Comparison of ENCODE assay signal across 1 cellular context in genomic region chr19:5403968-5404640, GRCh38.
TF ChIP-seq lines count a peak whose summit lies in the region.

No MANE protein-coding gene starts in this region.

TF ChIP-seq in HepG2, 621 proteins besides CTCF, POLR2A, EP300 and RAD21 (continued from another document and continues in another):
- no peak for TF ChIP-seq GLMP (CRISPR knock-in tag; IDR thresholded peaks at IDR 0.05; ENCODE audit: borderline replicate concordance)
- TF ChIP-seq ZNF468 (CRISPR knock-in tag; IDR thresholded peaks at IDR 0.05), result no peak
- TF ChIP-seq ZEB1 (IDR thresholded peaks at IDR 0.05; ENCODE audit: insufficient replicate concordance, low read depth), result no peak
- TF ChIP-seq CBX5 (CRISPR knock-in tag; IDR thresholded peaks at IDR 0.05; ENCODE audit: borderline replicate concordance), result peak; percentile 84
- TF ChIP-seq BCL6 (CRISPR knock-in tag; IDR thresholded peaks at IDR 0.05), result peak; percentile 35; the same call in 1 of the 2 replicates
- no peak for TF ChIP-seq SMYD3 (CRISPR knock-in tag; IDR thresholded peaks at IDR 0.05)
- no peak for TF ChIP-seq KDM6A (CRISPR knock-in tag; IDR thresholded peaks at IDR 0.05; ENCODE audit: low read depth)
- no peak for TF ChIP-seq SP5 (CRISPR knock-in tag; IDR thresholded peaks at IDR 0.05; ENCODE audit: borderline replicate concordance, low read depth)
- no peak for TF ChIP-seq ZNF224 (CRISPR knock-in tag; IDR thresholded peaks at IDR 0.05)
- TF ChIP-seq RAD51 (IDR thresholded peaks at IDR 0.05; ENCODE audit: borderline replicate concordance), result no peak
- no peak for TF ChIP-seq RBM22 (optimal IDR thresholded peaks at IDR 0.05; ENCODE audit: low read length)
- TF ChIP-seq, protein P1, sequence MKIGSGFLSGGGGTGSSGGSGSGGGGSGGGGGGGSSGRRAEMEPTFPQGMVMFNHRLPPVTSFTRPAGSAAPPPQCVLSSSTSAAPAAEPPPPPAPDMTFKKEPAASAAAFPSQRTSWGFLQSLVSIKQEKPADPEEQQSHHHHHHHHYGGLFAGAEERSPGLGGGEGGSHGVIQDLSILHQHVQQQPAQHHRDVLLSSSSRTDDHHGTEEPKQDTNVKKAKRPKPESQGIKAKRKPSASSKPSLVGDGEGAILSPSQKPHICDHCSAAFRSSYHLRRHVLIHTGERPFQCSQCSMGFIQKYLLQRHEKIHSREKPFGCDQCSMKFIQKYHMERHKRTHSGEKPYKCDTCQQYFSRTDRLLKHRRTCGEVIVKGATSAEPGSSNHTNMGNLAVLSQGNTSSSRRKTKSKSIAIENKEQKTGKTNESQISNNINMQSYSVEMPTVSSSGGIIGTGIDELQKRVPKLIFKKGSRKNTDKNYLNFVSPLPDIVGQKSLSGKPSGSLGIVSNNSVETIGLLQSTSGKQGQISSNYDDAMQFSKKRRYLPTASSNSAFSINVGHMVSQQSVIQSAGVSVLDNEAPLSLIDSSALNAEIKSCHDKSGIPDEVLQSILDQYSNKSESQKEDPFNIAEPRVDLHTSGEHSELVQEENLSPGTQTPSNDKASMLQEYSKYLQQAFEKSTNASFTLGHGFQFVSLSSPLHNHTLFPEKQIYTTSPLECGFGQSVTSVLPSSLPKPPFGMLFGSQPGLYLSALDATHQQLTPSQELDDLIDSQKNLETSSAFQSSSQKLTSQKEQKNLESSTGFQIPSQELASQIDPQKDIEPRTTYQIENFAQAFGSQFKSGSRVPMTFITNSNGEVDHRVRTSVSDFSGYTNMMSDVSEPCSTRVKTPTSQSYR (CRISPR knock-in tag; IDR thresholded peaks at IDR 0.05; ENCODE audit: borderline replicate concordance), result peak; percentile 72
- TF ChIP-seq MLX (CRISPR knock-in tag; IDR thresholded peaks at IDR 0.05), result peak; percentile 57; the same call in 1 of the 2 replicates
- TF ChIP-seq ELF4 (CRISPR knock-in tag; IDR thresholded peaks at IDR 0.05; ENCODE audit: borderline replicate concordance), result no peak
- peak; percentile 87 for TF ChIP-seq ZNF737 (CRISPR knock-in tag; IDR thresholded peaks at IDR 0.05; ENCODE audit: borderline replicate concordance)
- TF ChIP-seq ETS1 (CRISPR knock-in tag; IDR thresholded peaks at IDR 0.05), result peak; percentile 67; the same call in 1 of the 2 replicates
- no peak for TF ChIP-seq RORA (CRISPR knock-in tag; IDR thresholded peaks at IDR 0.05)
- no peak for TF ChIP-seq ZFP41 (CRISPR knock-in tag; IDR thresholded peaks at IDR 0.05; ENCODE audit: borderline replicate concordance)
- TF ChIP-seq ZNF616 (CRISPR knock-in tag; IDR thresholded peaks at IDR 0.05; ENCODE audit: low read depth), result no peak
- TF ChIP-seq ZNF143 (CRISPR knock-in tag; IDR thresholded peaks at IDR 0.05), result 0 out of 2 replicates have a peak, but pooled peaks have one; percentile 29
- TF ChIP-seq NR2F6 (IDR thresholded peaks at IDR 0.05), result no peak
- peak; percentile 51; the same call in 1 of the 2 replicates for TF ChIP-seq NR2F6 (CRISPR knock-in tag; IDR thresholded peaks at IDR 0.05)
- TF ChIP-seq ZNF44 (CRISPR knock-in tag; IDR thresholded peaks at IDR 0.05), result no peak
- TF ChIP-seq HDAC6 (IDR thresholded peaks at IDR 0.05; ENCODE audit: low read depth, low read length), result no peak
- peak; percentile 37; the same call in 1 of the 2 replicates for TF ChIP-seq IRX3 (CRISPR knock-in tag; IDR thresholded peaks at IDR 0.05; ENCODE audit: borderline replicate concordance, low read depth)
- no peak for TF ChIP-seq ZNF850 (CRISPR knock-in tag; conservative IDR thresholded peaks at IDR 0.05)
- peak; percentile 95 for TF ChIP-seq ZNF792 (CRISPR knock-in tag; IDR thresholded peaks at IDR 0.05)
- peak; percentile 95 for TF ChIP-seq ZNF331 (CRISPR knock-in tag; IDR thresholded peaks at IDR 0.05)
- TF ChIP-seq NFATC3 (CRISPR knock-in tag; IDR thresholded peaks at IDR 0.05), result no peak
- peak; percentile 92 for TF ChIP-seq TGIF2 (CRISPR knock-in tag; IDR thresholded peaks at IDR 0.05)
- peak; percentile 89; the same call in 1 of the 2 replicates for TF ChIP-seq ZNF441 (CRISPR knock-in tag; IDR thresholded peaks at IDR 0.05; ENCODE audit: borderline replicate concordance)
- TF ChIP-seq RFX3 (CRISPR knock-in tag; IDR thresholded peaks at IDR 0.05), result peak; percentile 29; the same call in 1 of the 2 replicates
- TF ChIP-seq PRMT3 (CRISPR knock-in tag; IDR thresholded peaks at IDR 0.05; ENCODE audit: borderline replicate concordance, low read depth), result peak; percentile 89; the same call in 1 of the 2 replicates
- TF ChIP-seq CREBL2 (CRISPR knock-in tag; IDR thresholded peaks at IDR 0.05; ENCODE audit: borderline replicate concordance), result no peak
- no peak for TF ChIP-seq MTF2 (CRISPR knock-in tag; IDR thresholded peaks at IDR 0.05; ENCODE audit: borderline replicate concordance)
- TF ChIP-seq, protein P2, sequence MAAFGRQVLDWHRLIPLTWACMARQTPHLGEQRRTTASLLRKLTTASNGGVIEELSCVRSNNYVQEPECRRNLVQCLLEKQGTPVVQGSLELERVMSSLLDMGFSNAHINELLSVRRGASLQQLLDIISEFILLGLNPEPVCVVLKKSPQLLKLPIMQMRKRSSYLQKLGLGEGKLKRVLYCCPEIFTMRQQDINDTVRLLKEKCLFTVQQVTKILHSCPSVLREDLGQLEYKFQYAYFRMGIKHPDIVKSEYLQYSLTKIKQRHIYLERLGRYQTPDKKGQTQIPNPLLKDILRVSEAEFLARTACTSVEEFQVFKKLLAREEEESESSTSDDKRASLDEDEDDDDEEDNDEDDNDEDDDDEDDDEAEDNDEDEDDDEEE (CRISPR knock-in tag; IDR thresholded peaks at IDR 0.05), result no peak
- no peak for TF ChIP-seq ZNF674 (CRISPR knock-in tag; IDR thresholded peaks at IDR 0.05; ENCODE audit: low read depth)
- peak; percentile 72; the same call in 1 of the 2 replicates for TF ChIP-seq MIXL1 (CRISPR knock-in tag; IDR thresholded peaks at IDR 0.05)
- no peak for TF ChIP-seq ZNF496 (CRISPR knock-in tag; IDR thresholded peaks at IDR 0.05; ENCODE audit: insufficient replicate concordance)
- no peak for TF ChIP-seq TCF7 (IDR thresholded peaks at IDR 0.05; ENCODE audit: low read depth)
- TF ChIP-seq, protein P3, sequence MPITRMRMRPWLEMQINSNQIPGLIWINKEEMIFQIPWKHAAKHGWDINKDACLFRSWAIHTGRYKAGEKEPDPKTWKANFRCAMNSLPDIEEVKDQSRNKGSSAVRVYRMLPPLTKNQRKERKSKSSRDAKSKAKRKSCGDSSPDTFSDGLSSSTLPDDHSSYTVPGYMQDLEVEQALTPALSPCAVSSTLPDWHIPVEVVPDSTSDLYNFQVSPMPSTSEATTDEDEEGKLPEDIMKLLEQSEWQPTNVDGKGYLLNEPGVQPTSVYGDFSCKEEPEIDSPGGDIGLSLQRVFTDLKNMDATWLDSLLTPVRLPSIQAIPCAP (CRISPR knock-in tag; IDR thresholded peaks at IDR 0.05; ENCODE audit: low read depth), result no peak
- no peak for TF ChIP-seq YY1 (IDR thresholded peaks at IDR 0.05; ENCODE audit: insufficient read depth, insufficient replicate concordance, low read depth, low read length)
- no peak for TF ChIP-seq NFE2L1 (CRISPR knock-in tag; IDR thresholded peaks at IDR 0.05; ENCODE audit: borderline replicate concordance)
- TF ChIP-seq CEBPB (IDR thresholded peaks at IDR 0.05; ENCODE audit: borderline replicate concordance, low read depth, low read length), result no peak
- no peak for TF ChIP-seq ZNF576 (CRISPR knock-in tag; IDR thresholded peaks at IDR 0.05)
- TF ChIP-seq ZNF580 (CRISPR knock-in tag; IDR thresholded peaks at IDR 0.05; ENCODE audit: borderline replicate concordance, low read depth), result peak; percentile 90; the same call in 1 of the 2 replicates
- 0 out of 2 replicates have a peak, but pooled peaks have one; percentile 45 for TF ChIP-seq ZNF333 (CRISPR knock-in tag; IDR thresholded peaks at IDR 0.05; ENCODE audit: borderline replicate concordance)
- TF ChIP-seq HNRNPUL1 (IDR thresholded peaks at IDR 0.05; ENCODE audit: low read depth, low read length), result no peak
- no peak for TF ChIP-seq HOXD1 (CRISPR knock-in tag; IDR thresholded peaks at IDR 0.05)
- TF ChIP-seq ZNF326 (CRISPR knock-in tag; IDR thresholded peaks at IDR 0.05; ENCODE audit: borderline replicate concordance), result no peak
- 0 out of 2 replicates have a peak, but pooled peaks have one; percentile 16 for TF ChIP-seq ZNF629 (CRISPR knock-in tag; conservative IDR thresholded peaks at IDR 0.05)
- TF ChIP-seq ZNF225 (CRISPR knock-in tag; IDR thresholded peaks at IDR 0.05), result peak; percentile 45; the same call in 1 of the 2 replicates
- no peak; the same call in 1 of the 2 replicates for TF ChIP-seq TP53 (CRISPR knock-in tag; conservative IDR thresholded peaks at IDR 0.05)
- TF ChIP-seq ZUFSP (CRISPR knock-in tag; IDR thresholded peaks at IDR 0.05; ENCODE audit: borderline replicate concordance), result no peak
- TF ChIP-seq FOXA3 (CRISPR knock-in tag; IDR thresholded peaks at IDR 0.05), result 0 out of 2 replicates have a peak, but pooled peaks have one; percentile 14
- TF ChIP-seq ZFY (CRISPR knock-in tag; IDR thresholded peaks at IDR 0.05), result peak; percentile 42
- no peak for TF ChIP-seq SCMH1 (CRISPR knock-in tag; IDR thresholded peaks at IDR 0.05; ENCODE audit: borderline replicate concordance)
- no peak for TF ChIP-seq NCOA1 (CRISPR knock-in tag; IDR thresholded peaks at IDR 0.05)
- no peak; the same call in 1 of the 2 replicates for TF ChIP-seq ZNF746 (CRISPR knock-in tag; IDR thresholded peaks at IDR 0.05)
- peak; percentile 94 for TF ChIP-seq HMGXB3 (CRISPR knock-in tag; IDR thresholded peaks at IDR 0.05; ENCODE audit: borderline replicate concordance)
